Comparison of ENCODE assay signal across 8 cellular contexts in the genomic region with DNA sequence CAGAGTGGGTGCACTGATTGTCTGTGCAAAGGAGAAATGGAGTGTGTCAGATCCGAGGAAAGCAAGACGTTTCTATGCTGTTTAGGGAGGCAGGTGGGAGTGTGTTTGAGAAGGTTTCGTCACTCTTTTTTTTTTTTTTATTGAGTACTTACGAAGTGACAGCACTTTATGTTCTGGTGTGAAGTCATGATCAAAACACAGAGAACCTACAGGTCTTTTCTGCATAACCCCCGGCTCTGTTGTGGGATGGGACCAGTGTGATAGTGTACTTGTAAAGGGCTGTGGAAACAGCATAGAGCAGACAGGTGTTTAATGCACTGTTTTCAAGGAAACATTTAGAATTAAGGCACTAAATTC. TPM values are rescaled to one million over a fixed set of nuclear protein-coding genes. Genes with fewer than 3 reads are reported as not detected.
DNase-seq lines count a peak whose midpoint lies in the region; ATAC-seq and TF ChIP-seq lines count a peak whose summit lies in the region.

No MANE protein-coding gene starts in this region.

- H3K27ac Mint-ChIP-seq in type B pancreatic cell = peak overlapping the region; percentile 96

- peaks cover 10% of the 10 kb centered on the region for H3K36me3 Mint-ChIP-seq in type B pancreatic cell

- ATAC-seq in body of pancreas = peak; percentile 12

- H3K4me1 ChIP-seq in body of pancreas (peaks cover 15% of the 10 kb centered on the region), liver (ENCODE audit: control insufficient read depth in 4 of 4, insufficient read depth in 4 of 4, low read length in 3 of 4) (peaks cover 0 to 24% (median 9%) of the 10 kb centered on the region in 4 donors)

- intact Hi-C loops in body of pancreas (cut with DNase I) = no loop called here

- H3K4me3 Mint-ChIP-seq in type B pancreatic cell = peak overlapping the region; percentile 94

- TF ChIP-seq CTCF in C4-2B (conservative IDR thresholded peaks at IDR 0.05) (no peak), HL-60 (IDR thresholded peaks at IDR 0.05; ENCODE audit: insufficient read depth, low read length) (no peak), body of pancreas (IDR thresholded peaks at IDR 0.05) (no peak), liver (IDR thresholded peaks at IDR 0.05; ENCODE audit: low read depth, low read length, missing input control) (no peak), type B pancreatic cell (conservative IDR thresholded peaks at IDR 0.05) (no peak), GM10266 (IDR thresholded peaks at IDR 0.05; ENCODE audit: control insufficient read depth, insufficient read depth, low read depth, missing control alignments) (no peak)

- H3K36me3 ChIP-seq in body of pancreas (replicated peaks in 1 of 2; ENCODE audit: insufficient read depth in 1 of 2, low read depth in 2 of 2) = peaks cover 0 to 6% of the 10 kb centered on the region in 2 donors
- H3K36me3 ChIP-seq in liver (ENCODE audit: control insufficient read depth in 4 of 4, insufficient read depth in 3 of 4, low read depth in 1 of 4, low read length in 3 of 4) = peaks cover 3 to 18% (median 10%) of the 10 kb centered on the region in 4 donors

- peak overlapping the region; percentile 67 to 72 for H3K9ac ChIP-seq in liver (ENCODE audit: low read depth in 1 of 2, low read length in 2 of 2)

- peaks cover 22% of the 10 kb centered on the region for H3K4me1 Mint-ChIP-seq in type B pancreatic cell (ENCODE audit: unreplicated experiment)

- H3K27me3 Mint-ChIP-seq in type B pancreatic cell = no peaks in the 10 kb centered on the region

- H3K27ac ChIP-seq in C4-2B = peak overlapping the region; percentile 84
- H3K27ac ChIP-seq in HL-60 (replicated peaks) = peak overlapping the region; percentile 96
- peak overlapping the region; percentile 91 to 99 (median 94) for H3K27ac ChIP-seq in body of pancreas
- H3K27ac ChIP-seq in liver (ENCODE audit: low read depth in 1 of 2, low read length in 2 of 2) = peak overlapping the region; percentile 94

- no peak for TF ChIP-seq POLR2A in body of pancreas (IDR thresholded peaks at IDR 0.05)

- no peak for TF ChIP-seq RAD21 in liver (IDR thresholded peaks at IDR 0.05)

- H3K9me3 ChIP-seq in body of pancreas (no peaks in the 10 kb centered on the region), liver (ENCODE audit: control insufficient read depth in 4 of 4, low read length in 3 of 4) (no peaks in the 10 kb centered on the region)

- WGBS in body of pancreas, 2 donors = 1 to 2% methylated on average over 5 of the region's 5 CpGs
- under 1% methylated on average over 5 of the region's 5 CpGs for WGBS in liver

- H3K9me3 Mint-ChIP-seq in type B pancreatic cell = no peaks in the 10 kb centered on the region

- no peak for DNase-seq in HL-60 (ENCODE audit: low read depth in 1 of 2, low spot score in 1 of 2)
- DNase-seq in body of pancreas = no peak
- no peak for DNase-seq in type B pancreatic cell (ENCODE audit: extremely low spot score, unreplicated experiment)
- DNase-seq in GM10266 (ENCODE audit: extremely low spot score) = no peak
- no peak for DNase-seq in putamen (ENCODE audit: low spot score)
- DNase-seq in activated CD4-positive, alpha-beta T cell treated with anti-CD3 and anti-CD28 coated beads, Interleukin-2, amount 50 U/mL, for 4 hours = no peak

- H3K27me3 ChIP-seq in HL-60 (ENCODE audit: insufficient read depth, poor library complexity, severe bottlenecking) (no peaks in the 10 kb centered on the region), body of pancreas (no peaks in the 10 kb centered on the region), liver (ENCODE audit: control insufficient read depth in 4 of 4, insufficient read depth in 4 of 4, low read length in 3 of 4) (no peaks in the 10 kb centered on the region)

- H3K4me3 ChIP-seq in HL-60 (replicated peaks; ENCODE audit: insufficient read depth, low read length) = peak overlapping the region; percentile 99
- H3K4me3 ChIP-seq in body of pancreas = peak overlapping the region; percentile 31 to 89
- H3K4me3 ChIP-seq in liver (ENCODE audit: low read depth in 1 of 3, low read length in 3 of 3) = peak overlapping the region; percentile 72 to 89 (median 77)

TF ChIP-seq in liver, 16 proteins besides CTCF, POLR2A, EP300 and RAD21:
- TF ChIP-seq, protein P1, sequence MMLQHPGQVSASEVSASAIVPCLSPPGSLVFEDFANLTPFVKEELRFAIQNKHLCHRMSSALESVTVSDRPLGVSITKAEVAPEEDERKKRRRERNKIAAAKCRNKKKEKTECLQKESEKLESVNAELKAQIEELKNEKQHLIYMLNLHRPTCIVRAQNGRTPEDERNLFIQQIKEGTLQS (IDR thresholded peaks at IDR 0.05) = peak; percentile 29
- TF ChIP-seq YY1 (IDR thresholded peaks at IDR 0.05) = no peak

RNA-seq across cellular contexts. Expression of a gene that starts 26.7 kb away (rescaled TPM):
- total RNA-seq in body of pancreas (10 to 100 TPM; 32.2 to 44.8 TPM), liver (10 to 100 TPM; 20.8 to 69.4 TPM), type B pancreatic cell (ENCODE audit: low replicate concordance) (55.2 and 78.6 TPM in 2 replicates)
- polyA plus RNA-seq in liver = 10 to 100 TPM; 30.9 to 33.4 TPM

RNA-seq across cellular contexts. Expression of a gene that starts 54.9 kb away (rescaled TPM):
- 10 to 100 TPM in 1 of 2 donors, under 1 TPM in 1; 0.99 to 15.8 TPM for total RNA-seq in body of pancreas
- total RNA-seq in liver = 1 to 10 TPM; 4.2 to 5.2 TPM
- 1 to 10 TPM; 1.1 to 1.6 TPM for polyA plus RNA-seq in liver
- total RNA-seq in type B pancreatic cell (ENCODE audit: low replicate concordance) = 9.9 and 16.7 TPM in 2 replicates
